ENCODE assay signal across 1 cellular context in the genomic region with DNA sequence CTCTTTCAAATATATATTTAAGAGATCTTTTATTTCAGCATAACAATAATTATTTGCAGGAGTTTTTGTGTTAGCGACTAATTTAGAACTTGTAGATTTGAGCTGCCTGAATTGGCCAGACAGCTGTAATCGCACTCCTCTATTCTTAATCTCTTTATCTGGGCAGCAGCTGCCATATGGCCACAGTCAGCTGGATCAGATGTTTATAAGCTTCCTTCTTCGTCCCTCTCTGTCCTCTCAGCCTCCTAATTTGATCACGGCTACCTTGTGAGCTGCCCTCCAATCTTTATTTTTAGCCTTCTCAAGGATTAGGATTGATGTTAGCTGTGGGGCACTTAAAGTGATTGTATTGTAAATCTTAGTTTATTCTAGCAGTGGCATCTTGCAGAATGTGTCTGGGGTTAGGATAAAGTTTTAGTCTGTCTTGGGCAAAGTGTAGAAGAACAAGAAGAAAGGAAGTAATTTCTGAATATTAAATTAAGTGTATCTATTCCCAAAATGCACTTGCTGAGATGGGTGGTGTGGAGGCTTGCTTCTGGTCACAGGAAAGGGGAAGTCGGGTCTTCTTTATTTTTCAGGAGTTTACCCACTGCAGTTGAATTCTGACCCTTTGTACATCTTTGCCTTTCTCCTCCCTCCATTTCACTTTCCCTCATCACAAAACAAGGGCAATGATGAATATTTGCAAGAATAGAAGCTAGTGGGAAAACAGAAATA.
TF ChIP-seq lines count a peak whose summit lies in the region.

No MANE protein-coding gene starts in this region.

TF ChIP-seq in GM12878, 131 proteins besides CTCF, POLR2A, EP300 and RAD21:
- TF ChIP-seq SPI1 (IDR thresholded peaks at IDR 0.05; ENCODE audit: borderline replicate concordance, insufficient read depth, low read depth, low read length), result peak; percentile 73
- no peak for TF ChIP-seq ZNF217 (IDR thresholded peaks at IDR 0.05)
